Comparison of ENCODE assay signal across 18 cellular contexts in the genomic region with DNA sequence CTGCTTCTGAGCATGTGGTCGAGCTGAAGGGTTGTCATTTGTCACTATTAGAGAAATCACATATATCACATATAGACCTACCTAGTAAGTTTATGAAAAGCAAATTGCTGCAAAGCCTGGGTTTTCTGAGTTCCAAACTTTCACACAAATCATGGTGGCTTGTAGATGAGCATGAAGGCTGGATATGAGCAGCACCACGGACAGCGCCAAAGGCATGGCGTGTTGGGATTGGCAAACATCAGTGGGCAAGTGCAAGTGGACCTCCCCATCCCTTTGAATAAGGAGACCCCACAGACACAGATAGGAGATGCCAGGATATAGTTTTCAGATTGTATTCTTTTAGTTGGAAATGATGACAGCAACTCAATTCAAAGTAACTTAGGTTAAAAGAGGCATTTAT.
A peak's percentile ranks its signal among the peaks of the same experiment; 100 is the strongest.
DNase-seq lines count a peak whose midpoint lies in the region; ATAC-seq and TF ChIP-seq lines count a peak whose summit lies in the region.
"Had no signal": no experiment of that assay in that cellular context is flagged by ENCODE, and none has a peak within 500 bp of the region (broad histone marks: within the 10 kb centered on the region; RNA-seq: fewer than 3 reads in every experiment).

No MANE protein-coding gene starts in this region.

- H3K36me3 Mint-ChIP-seq in GM23338 (ENCODE audit: low read depth): no peaks in the 10 kb centered on the region

- no peaks in the 10 kb centered on the region for H3K9me3 ChIP-seq in SJCRH30 (replicated peaks)
- no peaks in the 10 kb centered on the region for H3K9me3 ChIP-seq in hepatocyte (ENCODE audit: low read depth)
- H3K9me3 ChIP-seq: adrenal gland, BLaER1, vagina had no signal

- H3K27ac ChIP-seq in GM23338 (ENCODE audit: low read depth) (no peak overlapping the region), SJCRH30 (no peak overlapping the region), hepatocyte (no peak overlapping the region)
- H3K27ac ChIP-seq: adrenal gland, BLaER1, vagina, WERI-Rb-1 had no signal

- no peaks in the 10 kb centered on the region for H3K27me3 ChIP-seq in GM23338 (ENCODE audit: insufficient read depth)
- H3K27me3 ChIP-seq in SJCRH30: no peaks in the 10 kb centered on the region
- no peaks in the 10 kb centered on the region for H3K27me3 ChIP-seq in hepatocyte
- H3K27me3 ChIP-seq: adrenal gland, BLaER1, vagina had no signal

- no peak overlapping the region for H3K4me3 ChIP-seq in GM23338
- no peak overlapping the region for H3K4me3 ChIP-seq in SJCRH30
- H3K4me3 ChIP-seq in hepatocyte: no peak overlapping the region
- H3K4me3 ChIP-seq: adrenal gland, BLaER1, vagina had no signal

- H3K4me1 Mint-ChIP-seq in GM23338: peaks cover 2% of the 10 kb centered on the region

- no peak overlapping the region for H3K4me3 Mint-ChIP-seq in GM23338

- H3K9me2 ChIP-seq in GM23338 (ENCODE audit: insufficient read depth) (no peaks in the 10 kb centered on the region), hepatocyte (replicated peaks; ENCODE audit: insufficient read depth) (no peaks in the 10 kb centered on the region)

- TF ChIP-seq CTCF in GM23338 (conservative IDR thresholded peaks at IDR 0.05; ENCODE audit: low read depth in 2 of 2) (no peak), hepatocyte (IDR thresholded peaks at IDR 0.05; ENCODE audit: poor library complexity) (no peak)

- DNase-seq in Caki2 (ENCODE audit: low read depth) (peak; percentile 28), GM23338 (ENCODE audit: low spot score) (peak; percentile 66), SJCRH30 (peak; percentile 24 to 47), hepatocyte (ENCODE audit: low spot score) (peak; percentile 13), COR-L47 (lab: John Stamatoyannopoulos, UW) (no peak), SIG-M5 (lab: John Stamatoyannopoulos, UW) (no peak)
- DNase-seq: activated T-cell treated with anti-CD3 and anti-CD28 coated beads for 4 hours; adrenal gland; DMS53; GOT3; midbrain; NCI-H1105; nucleus accumbens; stimulated activated naive CD4-positive, alpha-beta T cell; WERI-Rb-1 had no signal

- H4K20me1 ChIP-seq in GM23338 (replicated peaks; ENCODE audit: insufficient read depth) (no peaks in the 10 kb centered on the region), hepatocyte (ENCODE audit: insufficient read depth, poor library complexity, severe bottlenecking) (no peaks in the 10 kb centered on the region)
- H4K20me1 ChIP-seq: BLaER1 had no signal

- H3K4me2 ChIP-seq in GM23338 (no peak overlapping the region), hepatocyte (no peak overlapping the region)
- H3K4me2 ChIP-seq: BLaER1 had no signal

- ATAC-seq in GM23338 (peak; percentile 44), HG03342 (IDR thresholded peaks at IDR 0.05; ENCODE audit: unreplicated experiment) (no peak)

- 58% methylated on average over 4 of the region's 4 CpGs for WGBS in hepatocyte (ENCODE audit: low lambda C conversion rate, missing lambda C conversion rate)

- in situ Hi-C loops in Caki2 (cut with HindIII; ENCODE audit: low pct_unique_long_range_greater_than_20kb, low sequenced_read_pairs): no loop called here

- no peak overlapping the region for H3K27ac Mint-ChIP-seq in GM23338

- peaks cover 3% of the 10 kb centered on the region for H3K27me3 Mint-ChIP-seq in GM23338 (ENCODE audit: insufficient read depth, low read depth, poor library complexity)

- H3K4me1 ChIP-seq in GM23338 (ENCODE audit: insufficient read depth) (no peaks in the 10 kb centered on the region), SJCRH30 (no peaks in the 10 kb centered on the region), hepatocyte (ENCODE audit: insufficient read depth) (no peaks in the 10 kb centered on the region)
- H3K4me1 ChIP-seq: adrenal gland, BLaER1, vagina had no signal

- no peaks in the 10 kb centered on the region for H3F3A ChIP-seq in GM23338 (replicated peaks; ENCODE audit: low read depth)

- H3K36me3 ChIP-seq in GM23338 (ENCODE audit: insufficient read depth) (no peaks in the 10 kb centered on the region), SJCRH30 (no peaks in the 10 kb centered on the region), hepatocyte (replicated peaks; ENCODE audit: insufficient read depth, low read depth) (no peaks in the 10 kb centered on the region)
- H3K36me3 ChIP-seq: adrenal gland, BLaER1, vagina, WERI-Rb-1 had no signal

- H3K9me3 Mint-ChIP-seq in GM23338: no peaks in the 10 kb centered on the region

- no peak overlapping the region for H2AFZ ChIP-seq in GM23338
- H2AFZ ChIP-seq in hepatocyte: no peak overlapping the region

- no peaks in the 10 kb centered on the region for H3K79me2 ChIP-seq in GM23338 (replicated peaks; ENCODE audit: insufficient read depth)
- H3K79me2 ChIP-seq in hepatocyte: no peaks in the 10 kb centered on the region

TF ChIP-seq in GM23338, 12 proteins besides CTCF, POLR2A, EP300 and RAD21 (continues in another document):
- no peak for TF ChIP-seq POLR2AphosphoS5 (IDR thresholded peaks at IDR 0.05; ENCODE audit: low read depth)
- no peak for TF ChIP-seq JUNB (IDR thresholded peaks at IDR 0.05; ENCODE audit: unreplicated experiment)
- TF ChIP-seq ETS1 (IDR thresholded peaks at IDR 0.05): no peak
- TF ChIP-seq, protein P1, sequence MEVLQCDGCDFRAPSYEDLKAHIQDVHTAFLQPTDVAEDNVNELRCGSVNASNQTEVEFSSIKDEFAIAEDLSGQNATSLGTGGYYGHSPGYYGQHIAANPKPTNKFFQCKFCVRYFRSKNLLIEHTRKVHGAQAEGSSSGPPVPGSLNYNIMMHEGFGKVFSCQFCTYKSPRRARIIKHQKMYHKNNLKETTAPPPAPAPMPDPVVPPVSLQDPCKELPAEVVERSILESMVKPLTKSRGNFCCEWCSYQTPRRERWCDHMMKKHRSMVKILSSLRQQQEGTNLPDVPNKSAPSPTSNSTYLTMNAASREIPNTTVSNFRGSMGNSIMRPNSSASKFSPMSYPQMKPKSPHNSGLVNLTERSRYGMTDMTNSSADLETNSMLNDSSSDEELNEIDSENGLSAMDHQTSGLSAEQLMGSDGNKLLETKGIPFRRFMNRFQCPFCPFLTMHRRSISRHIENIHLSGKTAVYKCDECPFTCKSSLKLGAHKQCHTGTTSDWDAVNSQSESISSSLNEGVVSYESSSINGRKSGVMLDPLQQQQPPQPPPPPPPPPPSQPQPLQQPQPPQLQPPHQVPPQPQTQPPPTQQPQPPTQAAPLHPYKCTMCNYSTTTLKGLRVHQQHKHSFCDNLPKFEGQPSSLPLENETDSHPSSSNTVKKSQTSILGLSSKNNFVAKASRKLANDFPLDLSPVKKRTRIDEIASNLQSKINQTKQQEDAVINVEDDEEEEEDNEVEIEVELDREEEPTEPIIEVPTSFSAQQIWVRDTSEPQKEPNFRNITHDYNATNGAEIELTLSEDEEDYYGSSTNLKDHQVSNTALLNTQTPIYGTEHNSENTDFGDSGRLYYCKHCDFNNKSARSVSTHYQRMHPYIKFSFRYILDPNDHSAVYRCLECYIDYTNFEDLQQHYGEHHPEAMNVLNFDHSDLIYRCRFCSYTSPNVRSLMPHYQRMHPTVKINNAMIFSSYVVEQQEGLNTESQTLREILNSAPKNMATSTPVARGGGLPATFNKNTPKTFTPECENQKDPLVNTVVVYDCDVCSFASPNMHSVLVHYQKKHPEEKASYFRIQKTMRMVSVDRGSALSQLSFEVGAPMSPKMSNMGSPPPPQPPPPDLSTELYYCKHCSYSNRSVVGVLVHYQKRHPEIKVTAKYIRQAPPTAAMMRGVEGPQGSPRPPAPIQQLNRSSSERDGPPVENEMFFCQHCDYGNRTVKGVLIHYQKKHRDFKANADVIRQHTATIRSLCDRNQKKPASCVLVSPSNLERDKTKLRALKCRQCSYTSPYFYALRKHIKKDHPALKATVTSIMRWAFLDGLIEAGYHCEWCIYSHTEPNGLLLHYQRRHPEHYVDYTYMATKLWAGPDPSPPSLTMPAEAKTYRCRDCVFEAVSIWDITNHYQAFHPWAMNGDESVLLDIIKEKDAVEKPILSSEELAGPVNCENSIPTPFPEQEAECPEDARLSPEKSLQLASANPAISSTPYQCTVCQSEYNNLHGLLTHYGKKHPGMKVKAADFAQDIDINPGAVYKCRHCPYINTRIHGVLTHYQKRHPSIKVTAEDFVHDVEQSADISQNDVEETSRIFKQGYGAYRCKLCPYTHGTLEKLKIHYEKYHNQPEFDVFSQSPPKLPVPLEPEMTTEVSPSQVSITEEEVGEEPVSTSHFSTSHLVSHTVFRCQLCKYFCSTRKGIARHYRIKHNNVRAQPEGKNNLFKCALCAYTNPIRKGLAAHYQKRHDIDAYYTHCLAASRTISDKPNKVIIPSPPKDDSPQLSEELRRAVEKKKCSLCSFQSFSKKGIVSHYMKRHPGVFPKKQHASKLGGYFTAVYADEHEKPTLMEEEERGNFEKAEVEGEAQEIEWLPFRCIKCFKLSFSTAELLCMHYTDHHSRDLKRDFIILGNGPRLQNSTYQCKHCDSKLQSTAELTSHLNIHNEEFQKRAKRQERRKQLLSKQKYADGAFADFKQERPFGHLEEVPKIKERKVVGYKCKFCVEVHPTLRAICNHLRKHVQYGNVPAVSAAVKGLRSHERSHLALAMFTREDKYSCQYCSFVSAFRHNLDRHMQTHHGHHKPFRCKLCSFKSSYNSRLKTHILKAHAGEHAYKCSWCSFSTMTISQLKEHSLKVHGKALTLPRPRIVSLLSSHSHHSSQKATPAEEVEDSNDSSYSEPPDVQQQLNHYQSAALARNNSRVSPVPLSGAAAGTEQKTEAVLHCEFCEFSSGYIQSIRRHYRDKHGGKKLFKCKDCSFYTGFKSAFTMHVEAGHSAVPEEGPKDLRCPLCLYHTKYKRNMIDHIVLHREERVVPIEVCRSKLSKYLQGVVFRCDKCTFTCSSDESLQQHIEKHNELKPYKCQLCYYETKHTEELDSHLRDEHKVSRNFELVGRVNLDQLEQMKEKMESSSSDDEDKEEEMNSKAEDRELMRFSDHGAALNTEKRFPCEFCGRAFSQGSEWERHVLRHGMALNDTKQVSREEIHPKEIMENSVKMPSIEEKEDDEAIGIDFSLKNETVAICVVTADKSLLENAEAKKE (CRISPR knock-in tag; IDR thresholded peaks at IDR 0.05): no peak
- no peak for TF ChIP-seq ZNF331 (CRISPR knock-in tag; IDR thresholded peaks at IDR 0.05; ENCODE audit: low read depth)

Comparison
In these comparisons a context has a peak if more than half of its experiments do, and no peak if none do; other contexts are left out.
1. DNase-seq: peak in Caki2 (single experiment), GM23338 (single experiment), SJCRH30 (2 of 2) and hepatocyte (single experiment); none in COR-L47 (single experiment) and SIG-M5 (single experiment).